8 cellular contexts compared by ENCODE assay signal in genomic region chr10:6202098-6202683, GRCh38. TPM values are rescaled to one million over a fixed set of nuclear protein-coding genes. Genes with fewer than 3 reads are reported as not detected.
DNase-seq lines count a peak whose midpoint lies in the region; ATAC-seq and TF ChIP-seq lines count a peak whose summit lies in the region.

No MANE protein-coding gene starts in this region.

- peaks cover 16% of the 10 kb centered on the region for H4K20me1 ChIP-seq in hepatocyte (ENCODE audit: insufficient read depth, poor library complexity, severe bottlenecking)

- peaks cover 3% of the 10 kb centered on the region for H3K27me3 Mint-ChIP-seq in activated naive CD4-positive, alpha-beta T cell treated with anti-CD3 and anti-CD28 coated beads, Interleukin-2, amount 10 ng/mL, durations not matched to agents 7 days and 5 days
- no peaks in the 10 kb centered on the region for H3K27me3 Mint-ChIP-seq in activated CD4-positive, alpha-beta memory T cell treated with anti-CD3 and anti-CD28 coated beads for 36 hours

- peak; percentile 36 for DNase-seq in activated naive CD4-positive, alpha-beta T cell treated with anti-CD3 and anti-CD28 coated beads, Interleukin-2, amount 10 ng/mL, durations not matched to agents 7 days and 5 days
- no peak for DNase-seq in activated naive CD4-positive, alpha-beta T cell treated with Interleukin-2 at 50 U/mL for 16 hours
- DNase-seq in activated CD4-positive, alpha-beta memory T cell treated with anti-CD3 and anti-CD28 coated beads for 36 hours: peak; percentile 24
- DNase-seq in hepatocyte (ENCODE audit: low spot score): no peak
- peak; percentile 15 for DNase-seq in stimulated activated CD4-positive, alpha-beta T cell treated with anti-CD3 and anti-CD28 coated beads, Interleukin-1b, Interleukin-23, amount 100 ng/mL, for 48 hours
- no peak for DNase-seq in omental fat pad (ENCODE audit: low spot score)

- WGBS in hepatocyte (ENCODE audit: low lambda C conversion rate, missing lambda C conversion rate): 4% methylated on average over 29 of the region's 29 CpGs

- no peaks in the 10 kb centered on the region for H3K36me3 ChIP-seq in hepatocyte (replicated peaks; ENCODE audit: insufficient read depth, low read depth)

- H3K79me2 ChIP-seq in hepatocyte: peaks cover 24% of the 10 kb centered on the region

- no peaks in the 10 kb centered on the region for H3K9me3 ChIP-seq in hepatocyte (ENCODE audit: low read depth)

- H2AFZ ChIP-seq in hepatocyte: peak overlapping the region; percentile 65

- H3K27me3 ChIP-seq in hepatocyte: peaks cover 5% of the 10 kb centered on the region

- H3K9me3 Mint-ChIP-seq in activated naive CD4-positive, alpha-beta T cell treated with anti-CD3 and anti-CD28 coated beads, Interleukin-2, amount 10 ng/mL, durations not matched to agents 7 days and 5 days: no peaks in the 10 kb centered on the region
- H3K9me3 Mint-ChIP-seq in activated CD4-positive, alpha-beta memory T cell treated with anti-CD3 and anti-CD28 coated beads for 36 hours: no peaks in the 10 kb centered on the region

- peaks cover 20% of the 10 kb centered on the region for H3K4me1 ChIP-seq in hepatocyte (ENCODE audit: insufficient read depth)

- H3K4me3 ChIP-seq in hepatocyte: peak overlapping the region; percentile 27

- H3K4me1 Mint-ChIP-seq in activated naive CD4-positive, alpha-beta T cell treated with anti-CD3 and anti-CD28 coated beads, Interleukin-2, amount 10 ng/mL, durations not matched to agents 7 days and 5 days: peaks cover 35% of the 10 kb centered on the region
- H3K4me1 Mint-ChIP-seq in activated CD4-positive, alpha-beta memory T cell treated with anti-CD3 and anti-CD28 coated beads for 36 hours (ENCODE audit: low read depth): peaks cover 26% of the 10 kb centered on the region

- peak overlapping the region; percentile 89 for H3K4me3 Mint-ChIP-seq in activated naive CD4-positive, alpha-beta T cell treated with anti-CD3 and anti-CD28 coated beads, Interleukin-2, amount 10 ng/mL, durations not matched to agents 7 days and 5 days
- peak overlapping the region; percentile 84 for H3K4me3 Mint-ChIP-seq in activated CD4-positive, alpha-beta memory T cell treated with anti-CD3 and anti-CD28 coated beads for 36 hours

- no peaks in the 10 kb centered on the region for H3K9me2 ChIP-seq in hepatocyte (replicated peaks; ENCODE audit: insufficient read depth)

- POLR2A ChIA-PET in activated CD4-positive, alpha-beta memory T cell treated with anti-CD3 and anti-CD28 coated beads for 36 hours (lab: Charles Lee): interaction anchor here (0.7 to 2.9 kb wide), 25 partner anchors 15 to 354 kb away, joined by 3 to 23 read pairs (median 5); partner anchors contain the start of genes ANKRD16, FBH1 and IL2RA

- peaks cover 18% of the 10 kb centered on the region for H3K36me3 Mint-ChIP-seq in activated naive CD4-positive, alpha-beta T cell treated with anti-CD3 and anti-CD28 coated beads, Interleukin-2, amount 10 ng/mL, durations not matched to agents 7 days and 5 days
- H3K36me3 Mint-ChIP-seq in activated CD4-positive, alpha-beta memory T cell treated with anti-CD3 and anti-CD28 coated beads for 36 hours: peaks cover 11% of the 10 kb centered on the region

- intact Hi-C loops in activated CD4-positive, alpha-beta memory T cell treated with anti-CD3 and anti-CD28 coated beads for 36 hours (cut with micrococcal nuclease): loop anchor here (1.0 to 5.0 kb wide), 10 partner anchors 29 to 390 kb away; partner anchors contain the start of genes GDI2, PRKCQ and RBM17

- CTCF ChIA-PET in activated naive CD4-positive, alpha-beta T cell treated with anti-CD3 and anti-CD28 coated beads, Interleukin-2, amount 10 ng/mL, durations not matched to agents 7 days and 5 days (lab: Charles Lee): interaction anchor here (0.8 to 7.3 kb wide), 27 partner anchors 8 to 207 kb away, joined by 3 to 184 read pairs (median 4); no protein-coding TSS in a partner anchor
- CTCF ChIA-PET in activated CD4-positive, alpha-beta memory T cell treated with anti-CD3 and anti-CD28 coated beads for 36 hours (lab: Charles Lee): interaction anchor here (0.7 to 7.3 kb wide), 48 partner anchors 8 to 477 kb away, joined by 3 to 160 read pairs (median 6); no protein-coding TSS in a partner anchor

- no peak for ATAC-seq in HG03159 (IDR thresholded peaks at IDR 0.05; ENCODE audit: unreplicated experiment)
- ATAC-seq in HG03095 (IDR thresholded peaks at IDR 0.05; ENCODE audit: unreplicated experiment): no peak
- ATAC-seq in omental fat pad (ENCODE audit: low FRiP score): no peak

- TF ChIP-seq CTCF in hepatocyte (IDR thresholded peaks at IDR 0.05; ENCODE audit: poor library complexity) (no peak), omental fat pad (IDR thresholded peaks at IDR 0.05) (no peak)

- no peak overlapping the region for H3K27ac ChIP-seq in hepatocyte

- peak overlapping the region; percentile 99 for H3K4me2 ChIP-seq in hepatocyte

- peak overlapping the region; percentile 95 for H3K27ac Mint-ChIP-seq in activated naive CD4-positive, alpha-beta T cell treated with anti-CD3 and anti-CD28 coated beads, Interleukin-2, amount 10 ng/mL, durations not matched to agents 7 days and 5 days
- peak overlapping the region; percentile 91 for H3K27ac Mint-ChIP-seq in activated CD4-positive, alpha-beta memory T cell treated with anti-CD3 and anti-CD28 coated beads for 36 hours

RNA-seq across cellular contexts. Expression of gene PFKFB3, which starts 0.5 kb away (rescaled TPM):
- 10 to 100 TPM; 70.6 to 76.4 TPM for total RNA-seq in activated CD4-positive, alpha-beta memory T cell treated with anti-CD3 and anti-CD28 coated beads for 36 hours
- total RNA-seq in hepatocyte: 15.4 and 21.6 TPM in 2 replicates
- 26.2 and 35.2 TPM in 2 replicates for polyA plus RNA-seq in hepatocyte
- total RNA-seq in omental fat pad: 1,000 to 10,000 TPM in 1 of 4 donors, 100 to 1,000 TPM in 3; 213 to 1,086 (median 354) TPM

Comparison
In these comparisons a context has a peak if more than half of its experiments do, and no peak if none do; other contexts are left out.
1. DNase-seq: peak in activated naive CD4-positive, alpha-beta T cell treated with anti-CD3 and anti-CD28 coated beads, Interleukin-2, amount 10 ng/mL, durations not matched to agents 7 days and 5 days (single experiment), activated CD4-positive, alpha-beta memory T cell treated with anti-CD3 and anti-CD28 coated beads for 36 hours (single experiment) and stimulated activated CD4-positive, alpha-beta T cell treated with anti-CD3 and anti-CD28 coated beads, Interleukin-1b, Interleukin-23, amount 100 ng/mL, for 48 hours (single experiment); none in activated naive CD4-positive, alpha-beta T cell treated with Interleukin-2 at 50 U/mL for 16 hours (single experiment), hepatocyte (single experiment) and omental fat pad (single experiment).